In genomic region chr5:78754655-78755054, GRCh38 we compare ENCODE assay signal across 21 cellular contexts.
DNase-seq lines count a peak whose midpoint lies in the region; ATAC-seq, FAIRE-seq and TF ChIP-seq lines count a peak whose summit lies in the region.
"Had no signal": no experiment of that assay in that cellular context is flagged by ENCODE, and none has a peak within 500 bp of the region (broad histone marks: within the 10 kb centered on the region; RNA-seq: fewer than 3 reads in every experiment).

No MANE protein-coding gene starts in this region.

- H2BK20ac ChIP-seq in IMR-90 (ENCODE audit: low read depth, low read length) = no peak overlapping the region

- TF ChIP-seq EP300 in A549 (IDR thresholded peaks at IDR 0.05) = no peak
- TF ChIP-seq EP300 in K562 (IDR thresholded peaks at IDR 0.05; ENCODE audit: low read length) = no peak

- in situ Hi-C loops in IMR-90 (cut with MboI; ENCODE audit: low sequenced_read_pairs) = no loop called here
- in situ Hi-C loops in K562 (cut with MboI) = no loop called here

- no peak overlapping the region for H3K23ac ChIP-seq in IMR-90 (ENCODE audit: low read depth, low read length)

- H3K56ac ChIP-seq in IMR-90 (ENCODE audit: extremely low read depth, insufficient read depth, low read length) = no peak overlapping the region

- TF ChIP-seq POLR2A in A549 (IDR thresholded peaks at IDR 0.05; ENCODE audit: low read length) (no peak), IMR-90 (IDR thresholded peaks at IDR 0.05; ENCODE audit: low read depth, low read length) (no peak), K562 (conservative IDR thresholded peaks at IDR 0.05) (no peak)

- ATAC-seq in A549 (no peak), IMR-90 (ENCODE audit: low read depth) (no peak), K562 (no peak), left lung (no peak)
- ATAC-seq: GM12878, HCT116 had no signal

- no peak overlapping the region for H3K14ac ChIP-seq in IMR-90 (replicated peaks; ENCODE audit: low read depth, low read length)

- H3K18ac ChIP-seq in IMR-90 (ENCODE audit: low read depth, low read length) = no peak overlapping the region; the same call in 1 of the 2 replicates

- H3K4me1 ChIP-seq in A549 (peaks cover 61% of the 10 kb centered on the region), IMR-90 (ENCODE audit: control insufficient read depth, insufficient read depth, low read length) (peaks cover 29% of the 10 kb centered on the region), K562 (replicated peaks in 1 of 2; ENCODE audit: control insufficient read depth in 2 of 2, insufficient read depth in 2 of 2, low read length in 2 of 2) (no peaks in the 10 kb centered on the region), left lung (no peaks in the 10 kb centered on the region)

- peak overlapping the region in 1 of 2 experiments; percentile 46; a peak in 1 of 6 replicates for H3K27ac ChIP-seq in A549
- no peak overlapping the region for H3K27ac ChIP-seq in IMR-90 (ENCODE audit: insufficient read depth, low read length)
- H3K27ac ChIP-seq in K562 (ENCODE audit: extremely low read depth, low read depth, low read length) = no peak overlapping the region
- no peak overlapping the region for H3K27ac ChIP-seq in left lung
- H3K27ac ChIP-seq: BLaER1 treated with 17β-estradiol and CSF1 and Interleukin-3, amounts not matched to agents 10 nM and 100 nM; GM23248 had no signal

- H3K36me3 ChIP-seq in IMR-90 (ENCODE audit: control insufficient read depth, insufficient read depth, low read length) (no peaks in the 10 kb centered on the region), K562 (ENCODE audit: control insufficient read depth, insufficient read depth, low read length) (no peaks in the 10 kb centered on the region), left lung (no peaks in the 10 kb centered on the region)
- H3K36me3 ChIP-seq: BLaER1 treated with 17β-estradiol and CSF1 and Interleukin-3, amounts not matched to agents 10 nM and 100 nM had no signal

- H4K5ac ChIP-seq in IMR-90 (ENCODE audit: low read depth, low read length) = no peak overlapping the region

- DNase-seq in A549 (ENCODE audit: low read depth in 1 of 2, low spot score in 1 of 2) = no peak
- DNase-seq in IMR-90 = no peak
- DNase-seq in K562 (ENCODE audit: extremely low read depth in 1 of 4, low spot score in 3 of 4) = no peak
- peak; percentile 52 for DNase-seq in fibroblast of gingiva (ENCODE audit: low read depth)
- DNase-seq in OCI-M1 (lab: John Stamatoyannopoulos, UW) = no peak
- no peak for DNase-seq in left lung
- no peak for DNase-seq in stimulated activated CD4-positive, alpha-beta T cell treated with anti-CD3 and anti-CD28 coated beads, Interleukin-12 subunit alpha, Interleukin-12 subunit beta, amount 100 ng/mL, for 4 hours
- DNase-seq: 8988T; CD8-positive, alpha-beta memory T cell; COR-L47; DMS 273 treated with DMSO at 0.1 percent for 48 hours; DMS53; DND-41; EL; GM23248; H7; HFFc6 had no signal

- intact Hi-C loops in IMR-90 (cut with micrococcal nuclease) = loop anchor here (5.0 kb wide), 1 partner anchor 213 kb away; no protein-coding TSS in a partner anchor
- intact Hi-C loops in K562 (cut with micrococcal nuclease) = no loop called here
- intact Hi-C loops in left lung (cut with DNase I) = no loop called here

- no peak overlapping the region for H2BK120ac ChIP-seq in IMR-90 (ENCODE audit: low read depth, low read length)

- H3K9ac ChIP-seq in IMR-90 (ENCODE audit: low read depth, low read length) (no peak overlapping the region), K562 (ENCODE audit: insufficient read depth in 1 of 2, low read depth in 2 of 2, low read length in 2 of 2) (no peak overlapping the region)
- H3K9ac ChIP-seq: BLaER1 treated with 17β-estradiol and CSF1 and Interleukin-3, amounts not matched to agents 10 nM and 100 nM; GM23248 had no signal

- H4K91ac ChIP-seq in IMR-90 (ENCODE audit: insufficient read depth, low read depth, low read length) = no peak overlapping the region

- H3K9me3 ChIP-seq in A549 = no peaks in the 10 kb centered on the region
- no peaks in the 10 kb centered on the region for H3K9me3 ChIP-seq in IMR-90 (ENCODE audit: control insufficient read depth, insufficient read depth, low read length)
- no peaks in the 10 kb centered on the region for H3K9me3 ChIP-seq in K562 (replicated peaks; ENCODE audit: control insufficient read depth, insufficient read depth, low read depth, low read length)
- no peaks in the 10 kb centered on the region for H3K9me3 ChIP-seq in left lung

- no peak overlapping the region for H3K4ac ChIP-seq in IMR-90 (ENCODE audit: low read depth, low read length)

- no peak for FAIRE-seq in A549 (lab: Jason Lieb, UNC)
- FAIRE-seq in K562 (lab: Jason Lieb, UNC) = no peak
- FAIRE-seq: GM12878, HTR-8/SVneo had no signal

- no peak overlapping the region for H2BK5ac ChIP-seq in IMR-90 (ENCODE audit: low read depth, low read length, poor library complexity, severe bottlenecking)

- no peak overlapping the region for H2AK5ac ChIP-seq in IMR-90 (ENCODE audit: low read depth, low read length)

- H2AK9ac ChIP-seq in IMR-90 (replicated peaks; ENCODE audit: low read depth, low read length, poor library complexity) = no peak overlapping the region

- H3K9me1 ChIP-seq in IMR-90 (ENCODE audit: insufficient read depth, low read length) (peaks cover 8% of the 10 kb centered on the region), K562 (ENCODE audit: control insufficient read depth, insufficient read depth, low read length) (no peaks in the 10 kb centered on the region)

- H4K20me1 ChIP-seq in IMR-90 (ENCODE audit: insufficient read depth, low read length) = no peaks in the 10 kb centered on the region; the same call in 1 of the 2 replicates
- no peaks in the 10 kb centered on the region for H4K20me1 ChIP-seq in K562 (replicated peaks; ENCODE audit: control insufficient read depth, insufficient read depth, low read length)
- H4K20me1 ChIP-seq: BLaER1 treated with 17β-estradiol and CSF1 and Interleukin-3, amounts not matched to agents 10 nM and 100 nM had no signal

- 0 out of 3 replicates have a peak overlapping the region, but pooled peaks have one; percentile 5 for H3K4me2 ChIP-seq in A549
- H3K4me2 ChIP-seq in IMR-90 (ENCODE audit: low read depth, low read length) = no peak overlapping the region
- no peak overlapping the region for H3K4me2 ChIP-seq in K562 (ENCODE audit: insufficient read depth, low read length)

- no peak for TF ChIP-seq CTCF in A549 (IDR thresholded peaks at IDR 0.05)
- TF ChIP-seq CTCF in IMR-90 (conservative IDR thresholded peaks at IDR 0.05; ENCODE audit: low read depth, low read length) = no peak
- no peak for TF ChIP-seq CTCF in K562 (IDR thresholded peaks at IDR 0.05 in 2 of 3, conservative IDR thresholded peaks at IDR 0.05 in 1 of 3; ENCODE audit: insufficient read depth in 2 of 3, low read depth in 1 of 3, low read length in 3 of 3)
- TF ChIP-seq CTCF in left lung (IDR thresholded peaks at IDR 0.05) = no peak

- no peak overlapping the region for H4K8ac ChIP-seq in IMR-90 (ENCODE audit: low read depth in 2 of 2, low read length in 2 of 2)

- CTCF ChIA-PET in A549 (lab: Yijun Ruan, JAX) = interaction anchor here (1.1 kb wide), 1 partner anchor 46 kb away, joined by 3 read pairs; no protein-coding TSS in a partner anchor
- CTCF ChIA-PET in IMR-90 (lab: Yijun Ruan, JAX) = no interaction called here
- CTCF ChIA-PET in K562 (lab: Yijun Ruan, JAX; ENCODE audit: low intra/inter-chr PET ratio) = no interaction called here

- H2AFZ ChIP-seq in IMR-90 (replicated peaks; ENCODE audit: low read length, poor library complexity) = no peak overlapping the region
- no peak overlapping the region for H2AFZ ChIP-seq in K562 (ENCODE audit: low read depth, low read length)
- H2AFZ ChIP-seq: GM23248 had no signal

- no peak overlapping the region for H2BK15ac ChIP-seq in IMR-90 (ENCODE audit: low read depth, low read length)

- WGBS in A549 (ENCODE audit: missing lambda C conversion rate) = 12% methylated on average over 2 of the region's 2 CpGs
- no CpG with 5 or more reads among the region's 2 CpGs for WGBS in IMR-90 (ENCODE audit: extremely low coverage in 2 of 2, insufficient read length in 1 of 2), 2 experiments
- 2% methylated on average over 2 of the region's 2 CpGs for WGBS in K562 (ENCODE audit: insufficient coverage, low coverage, missing lambda C conversion rate)

- H3K27me3 ChIP-seq in IMR-90 (ENCODE audit: control insufficient read depth, insufficient read depth, low read length) = peaks cover 4% of the 10 kb centered on the region
- peaks cover 5 to 27% of the 10 kb centered on the region in 2 experiments; a peak in 4 of 5 replicates for H3K27me3 ChIP-seq in K562 (ENCODE audit: control insufficient read depth in 2 of 2, insufficient read depth in 2 of 2, low read length in 2 of 2)
- H3K27me3 ChIP-seq in left lung = no peaks in the 10 kb centered on the region
- H3K27me3 ChIP-seq: BLaER1 treated with 17β-estradiol and CSF1 and Interleukin-3, amounts not matched to agents 10 nM and 100 nM had no signal

- H3K79me2 ChIP-seq in K562 (ENCODE audit: control insufficient read depth, insufficient read depth, low read length) = no peaks in the 10 kb centered on the region

- H3K79me1 ChIP-seq in IMR-90 (ENCODE audit: low read depth in 1 of 2, low read length in 2 of 2) = no peaks in the 10 kb centered on the region

- BruUV-seq in IMR-90 (replicated peaks; lab: Mats Ljungman, UMichigan) (no TSS peak), K562 (replicated peaks; lab: Mats Ljungman, UMichigan) (no TSS peak)

- H3K4me3 ChIP-seq in A549 (no peak overlapping the region), IMR-90 (ENCODE audit: insufficient read depth, low read depth, low read length) (no peak overlapping the region), K562 (no peak overlapping the region), left lung (no peak overlapping the region)
- H3K4me3 ChIP-seq: BLaER1 treated with 17β-estradiol and CSF1 and Interleukin-3, amounts not matched to agents 10 nM and 100 nM; GM12878; GM23248 had no signal

- dilution Hi-C loops in IMR-90 (cut with HindIII; ENCODE audit: low sequenced_read_pairs, unreplicated experiment) = no loop called here

- TF ChIP-seq RAD21 in A549 (conservative IDR thresholded peaks at IDR 0.05 in 1 of 2, IDR thresholded peaks at IDR 0.05 in 1 of 2) (no peak), IMR-90 (IDR thresholded peaks at IDR 0.05; ENCODE audit: low read length) (no peak), K562 (CRISPR knock-in tag; conservative IDR thresholded peaks at IDR 0.05 in 1 of 2, IDR thresholded peaks at IDR 0.05 in 1 of 2) (no peak)

- POLR2A ChIA-PET in A549 (lab: Yijun Ruan, JAX) (no interaction called here), IMR-90 (lab: Charles Lee; ENCODE audit: unreplicated experiment) (interaction anchor here (0.7 kb wide), 1 partner anchor 21 kb away, joined by 15 read pairs; no protein-coding TSS in a partner anchor), K562 (lab: Yijun Ruan, JAX) (no interaction called here)

TF ChIP-seq in IMR-90, 13 proteins besides CTCF, POLR2A, EP300 and RAD21:
- peak; percentile 81 for TF ChIP-seq MAFK (IDR thresholded peaks at IDR 0.05; ENCODE audit: low read depth, low read length)
- TF ChIP-seq FOS (IDR thresholded peaks at IDR 0.05; ENCODE audit: low read depth, low read length) = no peak

TF ChIP-seq in K562, 482 proteins besides CTCF, POLR2A, EP300 and RAD21 (continues in another document):
- TF ChIP-seq MAFK (IDR thresholded peaks at IDR 0.05; ENCODE audit: low read length) (peak; percentile 63), GABPA (tag; conservative IDR thresholded peaks at IDR 0.05; ENCODE audit: low read depth) (no peak), ZNF316 (IDR thresholded peaks at IDR 0.05) (peak; percentile 85), MAFF (IDR thresholded peaks at IDR 0.05; ENCODE audit: low read length) (peak; percentile 63), MAFG (tag; conservative IDR thresholded peaks at IDR 0.05) (peak; percentile 74)

Comparison
In these comparisons a context has a peak if more than half of its experiments do, and no peak if none do; other contexts are left out.
1. Of the 35 proteins assayed by ChIP-seq in both K562 and A549: peak only in K562: none; only in A549: none; in both: MAFK; in neither: 34.